Comparison of ENCODE assay signal across 8 cellular contexts in genomic region chr6:1388927-1389790, GRCh38. TPM values are rescaled to one million over a fixed set of nuclear protein-coding genes. Genes with fewer than 3 reads are reported as not detected.
DNase-seq lines count a peak whose midpoint lies in the region; ATAC-seq lines count a peak whose summit lies in the region.

Gene FOXF2, plus strand, starts transcription at chr6:1389576. Its CDS starts 372 bp downstream, at chr6:1389948.

- H3K4me3 Mint-ChIP-seq in activated naive CD8-positive, alpha-beta T cell treated with anti-CD3 and anti-CD28 coated beads, Interleukin-2, amount 10 ng/mL, durations not matched to agents 7 days and 5 days, result peak within 1 kb of the TSS; percentile 69
- peak within 1 kb of the TSS; percentile 77 to 87 for H3K4me3 Mint-ChIP-seq in stimulated activated naive CD8-positive, alpha-beta T cell treated with anti-CD3 and anti-CD28 coated beads, Interleukin-15, amount 100 ng/mL, for 72 hours

- no peaks in the 10 kb centered on the region for H3K9me3 Mint-ChIP-seq in activated naive CD8-positive, alpha-beta T cell treated with anti-CD3 and anti-CD28 coated beads, Interleukin-2, amount 10 ng/mL, durations not matched to agents 7 days and 5 days
- no peaks in the 10 kb centered on the region for H3K9me3 Mint-ChIP-seq in stimulated activated naive CD8-positive, alpha-beta T cell treated with anti-CD3 and anti-CD28 coated beads, Interleukin-15, amount 100 ng/mL, for 72 hours

- no peak for ATAC-seq in activated naive CD8-positive, alpha-beta T cell treated with anti-CD3 and anti-CD28 coated beads, Interleukin-2, amount 10 ng/mL, durations not matched to agents 7 days and 5 days (ENCODE audit: low read depth)
- no peak for ATAC-seq in stimulated activated naive CD8-positive, alpha-beta T cell treated with anti-CD3 and anti-CD28 coated beads, Interleukin-15, amount 100 ng/mL, for 72 hours
- no peak for ATAC-seq in HG02763 (IDR thresholded peaks at IDR 0.05; ENCODE audit: unreplicated experiment)

- H3K36me3 Mint-ChIP-seq in activated naive CD8-positive, alpha-beta T cell treated with anti-CD3 and anti-CD28 coated beads, Interleukin-2, amount 10 ng/mL, durations not matched to agents 7 days and 5 days, result no peaks in the 10 kb centered on the region

- H3K27ac Mint-ChIP-seq in activated naive CD8-positive, alpha-beta T cell treated with anti-CD3 and anti-CD28 coated beads, Interleukin-2, amount 10 ng/mL, durations not matched to agents 7 days and 5 days, result peak within 1 kb of the TSS; percentile 28
- no peak within 1 kb of the TSS for H3K27ac Mint-ChIP-seq in stimulated activated naive CD8-positive, alpha-beta T cell treated with anti-CD3 and anti-CD28 coated beads, Interleukin-15, amount 100 ng/mL, for 72 hours

- POLR2A ChIA-PET in activated naive CD8-positive, alpha-beta T cell treated with anti-CD3 and anti-CD28 coated beads, Interleukin-2, amount 10 ng/mL, durations not matched to agents 7 days and 5 days (lab: Charles Lee), result no interaction called here

- H3K4me1 Mint-ChIP-seq in activated naive CD8-positive, alpha-beta T cell treated with anti-CD3 and anti-CD28 coated beads, Interleukin-2, amount 10 ng/mL, durations not matched to agents 7 days and 5 days, result peaks cover 14% of the 10 kb centered on the region
- H3K4me1 Mint-ChIP-seq in stimulated activated naive CD8-positive, alpha-beta T cell treated with anti-CD3 and anti-CD28 coated beads, Interleukin-15, amount 100 ng/mL, for 72 hours, result peaks cover 50% of the 10 kb centered on the region

- peaks cover 77% of the 10 kb centered on the region for H3K27me3 Mint-ChIP-seq in activated naive CD8-positive, alpha-beta T cell treated with anti-CD3 and anti-CD28 coated beads, Interleukin-2, amount 10 ng/mL, durations not matched to agents 7 days and 5 days
- peaks cover 98% of the 10 kb centered on the region for H3K27me3 Mint-ChIP-seq in stimulated activated naive CD8-positive, alpha-beta T cell treated with anti-CD3 and anti-CD28 coated beads, Interleukin-15, amount 100 ng/mL, for 72 hours

- DNase-seq in NCI-H748 (lab: John Stamatoyannopoulos, UW; ENCODE audit: unreplicated experiment), result peak; percentile 65
- no peak for DNase-seq in NCI-H748 treated with DMSO at 0.1 percent for 48 hours (lab: John Stamatoyannopoulos, UW)
- DNase-seq in activated naive CD8-positive, alpha-beta T cell treated with anti-CD3 and anti-CD28 coated beads, Interleukin-2, amount 10 ng/mL, durations not matched to agents 7 days and 5 days, result no peak
- DNase-seq in iPS-NIHi11 (ENCODE audit: low spot score), result peak; percentile 74
- no peak for DNase-seq in stimulated activated naive CD8-positive, alpha-beta T cell treated with anti-CD3 and anti-CD28 coated beads, Interleukin-15, amount 100 ng/mL, for 72 hours
- no peak for DNase-seq in NCI-H774 (lab: John Stamatoyannopoulos, UW)
- no peak for DNase-seq in hippocampal formation (lab: John Stamatoyannopoulos, UW)

RNA-seq across cellular contexts. Expression of gene FOXF2, which starts in this region (rescaled TPM):
- total RNA-seq in activated naive CD8-positive, alpha-beta T cell treated with anti-CD3 and anti-CD28 coated beads, Interleukin-2, amount 10 ng/mL, durations not matched to agents 7 days and 5 days, result not detected

Comparison
In these comparisons a context has a peak if more than half of its experiments do, and no peak if none do; other contexts are left out.
1. DNase-seq: peak in NCI-H748 (single experiment) and iPS-NIHi11 (single experiment); none in NCI-H748 treated with DMSO at 0.1 percent for 48 hours (single experiment), activated naive CD8-positive, alpha-beta T cell treated with anti-CD3 and anti-CD28 coated beads, Interleukin-2, amount 10 ng/mL, durations not matched to agents 7 days and 5 days (single experiment), stimulated activated naive CD8-positive, alpha-beta T cell treated with anti-CD3 and anti-CD28 coated beads, Interleukin-15, amount 100 ng/mL, for 72 hours (0 of 2), NCI-H774 (single experiment) and hippocampal formation (0 of 2).